Comparison of ENCODE assay signal across 14 cellular contexts in the genomic region with DNA sequence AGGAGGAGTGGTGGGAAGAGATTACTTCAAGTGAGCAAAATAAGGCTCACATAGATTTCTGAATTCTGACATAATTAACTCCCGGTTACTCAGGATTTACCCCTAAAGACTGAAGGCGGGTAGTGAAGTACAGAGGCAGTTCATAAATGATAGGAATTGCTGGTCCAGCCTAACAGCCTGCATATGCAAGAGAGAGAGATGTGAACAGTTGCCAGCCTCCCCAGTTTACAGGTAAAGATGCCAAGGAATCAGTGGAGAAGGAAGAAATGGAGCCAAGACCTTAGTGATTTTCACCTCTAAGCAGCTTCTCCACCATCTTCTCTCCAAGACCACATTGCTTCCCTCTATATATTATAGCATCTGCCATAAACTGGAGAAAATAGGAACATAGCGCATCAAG.
A peak's percentile ranks its signal among the peaks of the same experiment; 100 is the strongest.
DNase-seq lines count a peak whose midpoint lies in the region; ATAC-seq and TF ChIP-seq lines count a peak whose summit lies in the region.
"Had no signal": no experiment of that assay in that cellular context is flagged by ENCODE, and none has a peak within 500 bp of the region (broad histone marks: within the 10 kb centered on the region; RNA-seq: fewer than 3 reads in every experiment).

No MANE protein-coding gene starts in this region.

- H3K27ac ChIP-seq in GM23338 (ENCODE audit: low read depth): no peak overlapping the region
- no peak overlapping the region for H3K27ac ChIP-seq in Panc1 (ENCODE audit: low read length)
- H3K27ac ChIP-seq in dorsolateral prefrontal cortex: peak overlapping the region in 33 of 59 donors; percentile 0 to 86 (median 32)
- no peak overlapping the region for H3K27ac ChIP-seq in colonic mucosa
- H3K27ac ChIP-seq: HL-60 had no signal

- H3F3A ChIP-seq in GM23338 (replicated peaks; ENCODE audit: low read depth): no peaks in the 10 kb centered on the region

- ATAC-seq in GM23338 (no peak), Panc1 (peak; percentile 62)
- ATAC-seq: K562 had no signal

- H3K36me3 ChIP-seq in GM23338 (ENCODE audit: insufficient read depth) (no peaks in the 10 kb centered on the region), Panc1 (ENCODE audit: control insufficient read depth, insufficient read depth, low read length) (no peaks in the 10 kb centered on the region), colonic mucosa (no peaks in the 10 kb centered on the region)

- no peaks in the 10 kb centered on the region for H3K79me2 ChIP-seq in GM23338 (replicated peaks; ENCODE audit: insufficient read depth)

- CTCF ChIA-PET in Panc1 (lab: Charles Lee): no interaction called here

- H3K4me1 Mint-ChIP-seq in GM23338 (no peaks in the 10 kb centered on the region; the same call in 2 of the 3 replicates), glutamatergic neuron (ENCODE audit: low read depth, unreplicated experiment) (peaks cover 12% of the 10 kb centered on the region)
- H3K4me1 Mint-ChIP-seq: B cell; CD4-positive, alpha-beta memory T cell had no signal

- intact Hi-C loops in Panc1 (cut with micrococcal nuclease; ENCODE audit: unreplicated experiment) (no loop called here), dorsolateral prefrontal cortex (cut with DNase I) (no loop called here), colonic mucosa (cut with DNase I) (no loop called here)

- DNase-seq in GM23338 (ENCODE audit: low spot score) (no peak), Panc1 (ENCODE audit: low read depth, low spot score) (no peak), dorsolateral prefrontal cortex (peak in 1 of 10 donors; percentile 70), pons (ENCODE audit: low spot score) (peak; percentile 7), NCI-H748 (lab: John Stamatoyannopoulos, UW; ENCODE audit: unreplicated experiment) (no peak), colonic mucosa (no peak), glutamatergic neuron (no peak)
- DNase-seq: CD4-positive, alpha-beta memory T cell; NCI-H1436 treated with DMSO at 0.1 percent for 48 hours; NCI-H2107; SIG-M5 had no signal

- H4K20me1 ChIP-seq in GM23338 (replicated peaks; ENCODE audit: insufficient read depth): no peaks in the 10 kb centered on the region

- no peaks in the 10 kb centered on the region; the same call in 2 of the 3 replicates for H3K9me3 Mint-ChIP-seq in GM23338
- H3K9me3 Mint-ChIP-seq in glutamatergic neuron (ENCODE audit: unreplicated experiment): peaks cover 5% of the 10 kb centered on the region
- H3K9me3 Mint-ChIP-seq: CD4-positive, alpha-beta memory T cell had no signal

- H2AFZ ChIP-seq in GM23338: peak overlapping the region; percentile 80; the same call in 1 of the 2 replicates

- no peak overlapping the region for H3K27ac Mint-ChIP-seq in GM23338
- no peak overlapping the region for H3K27ac Mint-ChIP-seq in glutamatergic neuron (ENCODE audit: unreplicated experiment)
- H3K27ac Mint-ChIP-seq: B cell; CD4-positive, alpha-beta memory T cell had no signal

- 0 out of 2 replicates have a peak, but pooled peaks cover 9% of the 10 kb centered on the region for H3K9me2 ChIP-seq in GM23338 (ENCODE audit: insufficient read depth)

- H3K9me3 ChIP-seq in Panc1 (ENCODE audit: control insufficient read depth, insufficient read depth, low read depth, low read length): no peaks in the 10 kb centered on the region; the same call in 1 of the 2 replicates
- no peaks in the 10 kb centered on the region for H3K9me3 ChIP-seq in colonic mucosa

- no TSS peak for BruUV-seq in Panc1 (replicated peaks; lab: Mats Ljungman, UMichigan)

- H3K36me3 Mint-ChIP-seq in GM23338 (ENCODE audit: low read depth) (no peaks in the 10 kb centered on the region), glutamatergic neuron (ENCODE audit: unreplicated experiment) (no peaks in the 10 kb centered on the region)
- H3K36me3 Mint-ChIP-seq: CD4-positive, alpha-beta memory T cell had no signal

- in situ Hi-C loops in Panc1 (cut with HindIII; ENCODE audit: low pct_unique_long_range_greater_than_20kb, low sequenced_read_pairs): no loop called here

- H3K27me3 ChIP-seq in GM23338 (ENCODE audit: insufficient read depth) (no peaks in the 10 kb centered on the region), Panc1 (ENCODE audit: control insufficient read depth, insufficient read depth, low read length) (no peaks in the 10 kb centered on the region), dorsolateral prefrontal cortex (peaks cover 0 to 3% (median 0%) of the 10 kb centered on the region in 45 donors), colonic mucosa (no peaks in the 10 kb centered on the region)

- H3K4me1 ChIP-seq in GM23338 (ENCODE audit: insufficient read depth): no peaks in the 10 kb centered on the region
- no peaks in the 10 kb centered on the region; the same call in 1 of the 2 replicates for H3K4me1 ChIP-seq in Panc1 (ENCODE audit: control insufficient read depth, insufficient read depth, low read length)
- H3K4me1 ChIP-seq in colonic mucosa: no peaks in the 10 kb centered on the region

- H3K4me3 Mint-ChIP-seq in GM23338: no peak overlapping the region
- H3K4me3 Mint-ChIP-seq in glutamatergic neuron (ENCODE audit: unreplicated experiment): no peak overlapping the region
- H3K4me3 Mint-ChIP-seq: B cell; CD4-positive, alpha-beta memory T cell had no signal

- no peak overlapping the region for H3K9ac ChIP-seq in colonic mucosa (ENCODE audit: low read depth in 2 of 2, low read length in 2 of 2)

- no peak overlapping the region for H3K4me2 ChIP-seq in GM23338

- H3K4me3 ChIP-seq in GM23338 (no peak overlapping the region), Panc1 (ENCODE audit: low read depth in 2 of 2, low read length in 2 of 2) (no peak overlapping the region), dorsolateral prefrontal cortex (no peak overlapping the region), colonic mucosa (no peak overlapping the region)
- H3K4me3 ChIP-seq: K562 had no signal

- POLR2A ChIA-PET in Panc1 (lab: Charles Lee): no interaction called here

- no peak for TF ChIP-seq CTCF in GM23338 (conservative IDR thresholded peaks at IDR 0.05; ENCODE audit: low read depth in 2 of 2)
- TF ChIP-seq CTCF in Panc1 (IDR thresholded peaks at IDR 0.05): no peak
- no peak for TF ChIP-seq CTCF in dorsolateral prefrontal cortex (IDR thresholded peaks at IDR 0.05 in 54 of 56, conservative IDR thresholded peaks at IDR 0.05 in 2 of 56; ENCODE audit: low read depth in 1 of 56, partially characterized antibody in 56 of 56)
- no peak for TF ChIP-seq CTCF in colonic mucosa (IDR thresholded peaks at IDR 0.05)
- no peak for TF ChIP-seq CTCF in glutamatergic neuron (IDR thresholded peaks at IDR 0.05; ENCODE audit: partially characterized antibody, unreplicated experiment)

- no peaks in the 10 kb centered on the region for H3K27me3 Mint-ChIP-seq in GM23338 (ENCODE audit: insufficient read depth, low read depth, poor library complexity)
- peaks cover 7% of the 10 kb centered on the region for H3K27me3 Mint-ChIP-seq in glutamatergic neuron (ENCODE audit: unreplicated experiment)

TF ChIP-seq in GM23338, 12 proteins besides CTCF, POLR2A, EP300 and RAD21 (continues in another document):
- TF ChIP-seq CREB1 (CRISPR knock-in tag; IDR thresholded peaks at IDR 0.05; ENCODE audit: low read depth) (no peak), EZH2phosphoT487 (IDR thresholded peaks at IDR 0.05; ENCODE audit: unreplicated experiment) (no peak), NANOG (IDR thresholded peaks at IDR 0.05; ENCODE audit: borderline replicate concordance) (no peak)
- TF ChIP-seq, protein P1, sequence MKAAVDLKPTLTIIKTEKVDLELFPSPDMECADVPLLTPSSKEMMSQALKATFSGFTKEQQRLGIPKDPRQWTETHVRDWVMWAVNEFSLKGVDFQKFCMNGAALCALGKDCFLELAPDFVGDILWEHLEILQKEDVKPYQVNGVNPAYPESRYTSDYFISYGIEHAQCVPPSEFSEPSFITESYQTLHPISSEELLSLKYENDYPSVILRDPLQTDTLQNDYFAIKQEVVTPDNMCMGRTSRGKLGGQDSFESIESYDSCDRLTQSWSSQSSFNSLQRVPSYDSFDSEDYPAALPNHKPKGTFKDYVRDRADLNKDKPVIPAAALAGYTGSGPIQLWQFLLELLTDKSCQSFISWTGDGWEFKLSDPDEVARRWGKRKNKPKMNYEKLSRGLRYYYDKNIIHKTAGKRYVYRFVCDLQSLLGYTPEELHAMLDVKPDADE (IDR thresholded peaks at IDR 0.05): no peak

Comparison
In these comparisons a context has a peak if more than half of its experiments do, and no peak if none do; other contexts are left out.
1. H3K27ac ChIP-seq: peak in dorsolateral prefrontal cortex (33 of 59); none in GM23338 (single experiment), Panc1 (single experiment) and colonic mucosa (single experiment).